ENCODE assay signal across 18 cellular contexts in genomic region chr3:100317928-100318327, GRCh38. TPM values are rescaled to one million over a fixed set of nuclear protein-coding genes. Genes with fewer than 3 reads are reported as not detected.
A peak's percentile ranks its signal among the peaks of the same experiment; 100 is the strongest.
DNase-seq lines count a peak whose midpoint lies in the region; ATAC-seq, FAIRE-seq and TF ChIP-seq lines count a peak whose summit lies in the region.
"Had no signal": no experiment of that assay in that cellular context is flagged by ENCODE, and none has a peak within 500 bp of the region (broad histone marks: within the 10 kb centered on the region; RNA-seq: fewer than 3 reads in every experiment).

No MANE protein-coding gene starts in this region.

- TF ChIP-seq POLR2A in GM12891 (IDR thresholded peaks at IDR 0.05; ENCODE audit: low read depth, low read length) = no peak

- peaks cover 42% of the 10 kb centered on the region for H3K36me3 ChIP-seq in upper lobe of right lung

- no peaks in the 10 kb centered on the region for H3K27me3 Mint-ChIP-seq in T-helper 2 cell treated with Interferon-gamma antibody and Interleukin-4, amounts not matched to agents 5 μg/mL and 100 μg/mL, for 36 hours (ENCODE audit: low read depth)
- H3K27me3 Mint-ChIP-seq: B cell had no signal

- H3K27ac Mint-ChIP-seq in T-helper 2 cell treated with Interferon-gamma antibody and Interleukin-4, amounts not matched to agents 5 μg/mL and 100 μg/mL, for 36 hours = peak overlapping the region; percentile 43
- H3K27ac Mint-ChIP-seq: B cell had no signal

- H3K4me3 Mint-ChIP-seq in T-helper 2 cell treated with Interferon-gamma antibody and Interleukin-4, amounts not matched to agents 5 μg/mL and 100 μg/mL, for 36 hours = no peak overlapping the region
- H3K4me3 Mint-ChIP-seq: B cell, neural crest cell had no signal

- H3K36me3 Mint-ChIP-seq in T-helper 2 cell treated with Interferon-gamma antibody and Interleukin-4, amounts not matched to agents 5 μg/mL and 100 μg/mL, for 36 hours (ENCODE audit: low read depth) = peaks cover 11% of the 10 kb centered on the region

- H3K4me3 ChIP-seq in upper lobe of right lung = no peak overlapping the region

- DNase-seq in GM12891 (ENCODE audit: insufficient read length, low spot score) (peak; percentile 12), upper lobe of right lung (no peak), MV-4-11 (lab: John Stamatoyannopoulos, UW) (no peak), G401 (ENCODE audit: low spot score) (no peak)
- DNase-seq in T-helper 2 cell treated with Interferon-gamma antibody and Interleukin-4, amounts not matched to agents 5 μg/mL and 100 μg/mL, for 36 hours (ENCODE audit: low spot score) = no peak
- DNase-seq: activated CD4-positive, alpha-beta T cell treated with anti-CD3 and anti-CD28 coated beads for 4 hours; activated effector memory CD4-positive, alpha-beta T cell treated with anti-CD3 and anti-CD28 coated beads, Interleukin-2, amount 50 U/mL, for 16 hours; caudate nucleus; glutamatergic neuron; NCI-H226; PC-3; SW 1271 had no signal

- TF ChIP-seq CTCF in upper lobe of right lung (IDR thresholded peaks at IDR 0.05) = no peak

- H3K4me1 Mint-ChIP-seq in T-helper 2 cell treated with Interferon-gamma antibody and Interleukin-4, amounts not matched to agents 5 μg/mL and 100 μg/mL, for 36 hours (ENCODE audit: low read depth) = peaks cover 13% of the 10 kb centered on the region
- H3K4me1 Mint-ChIP-seq: B cell had no signal

- no peaks in the 10 kb centered on the region for H3K27me3 ChIP-seq in upper lobe of right lung

- no peaks in the 10 kb centered on the region for H3K9me3 Mint-ChIP-seq in T-helper 2 cell treated with Interferon-gamma antibody and Interleukin-4, amounts not matched to agents 5 μg/mL and 100 μg/mL, for 36 hours
- H3K9me3 Mint-ChIP-seq: neural crest cell had no signal

- no peak overlapping the region for H3K27ac ChIP-seq in upper lobe of right lung

- intact Hi-C loops in upper lobe of right lung (cut with DNase I) = no loop called here

- no peaks in the 10 kb centered on the region for H3K9me3 ChIP-seq in upper lobe of right lung

- FAIRE-seq in GM12891 (lab: Jason Lieb, UNC) = peak; percentile 40
- FAIRE-seq: endothelial cell of umbilical vein had no signal

- ATAC-seq in GM19043 (IDR thresholded peaks at IDR 0.05; ENCODE audit: low read depth, unreplicated experiment) = peak; percentile 64
- peak; percentile 63 for ATAC-seq in HG02870 (IDR thresholded peaks at IDR 0.05; ENCODE audit: unreplicated experiment)
- no peak for ATAC-seq in upper lobe of right lung
- ATAC-seq in HG02970 (IDR thresholded peaks at IDR 0.05; ENCODE audit: low FRiP score, unreplicated experiment) = no peak
- ATAC-seq: PC-3 had no signal

- H3K4me1 ChIP-seq in upper lobe of right lung = no peaks in the 10 kb centered on the region

- in situ Hi-C loops in G401 (cut with HindIII; ENCODE audit: low sequenced_read_pairs) = no loop called here

TF ChIP-seq in GM12891, 5 proteins besides CTCF, POLR2A, EP300 and RAD21:
- TF ChIP-seq TAF1 (IDR thresholded peaks at IDR 0.05; ENCODE audit: low read depth, low read length) = no peak
- no peak for TF ChIP-seq POLR2AphosphoS5 (IDR thresholded peaks at IDR 0.05; ENCODE audit: low read depth, low read length)
- no peak for TF ChIP-seq POU2F2 (IDR thresholded peaks at IDR 0.05; ENCODE audit: low read depth, low read length)
- no peak for TF ChIP-seq SPI1 (IDR thresholded peaks at IDR 0.05; ENCODE audit: low read depth, low read length)
- TF ChIP-seq PAX5 (IDR thresholded peaks at IDR 0.05; ENCODE audit: insufficient read depth, low read length, severe bottlenecking) = no peak

RNA-seq across cellular contexts. Expression of gene NIT2, which starts 16.6 kb away (rescaled TPM):
- 87.6 TPM for polyA plus RNA-seq in GM12891 (2012; ENCODE audit: low read depth, missing spikeins)
- 31.1 TPM for total RNA-seq in upper lobe of right lung
- total RNA-seq in G401 (2014; rRNA removed; shearing (Covaris generic)) = 35.4 and 41.1 TPM in 2 replicates

RNA-seq across cellular contexts. Expression of gene TBC1D23, which starts 57.1 kb away (rescaled TPM):
- 4.6 TPM for polyA plus RNA-seq in GM12891 (2012; ENCODE audit: low read depth, missing spikeins)
- total RNA-seq in upper lobe of right lung = 47.4 TPM
- 15.5 and 28.4 TPM in 2 replicates for total RNA-seq in G401 (2014; rRNA removed; shearing (Covaris generic))

Comparison
In these comparisons a context has a peak if more than half of its experiments do, and no peak if none do; other contexts are left out.
1. ATAC-seq: peak in GM19043 (single experiment) and HG02870 (single experiment); none in upper lobe of right lung (single experiment) and HG02970 (single experiment).